In the genomic region with DNA sequence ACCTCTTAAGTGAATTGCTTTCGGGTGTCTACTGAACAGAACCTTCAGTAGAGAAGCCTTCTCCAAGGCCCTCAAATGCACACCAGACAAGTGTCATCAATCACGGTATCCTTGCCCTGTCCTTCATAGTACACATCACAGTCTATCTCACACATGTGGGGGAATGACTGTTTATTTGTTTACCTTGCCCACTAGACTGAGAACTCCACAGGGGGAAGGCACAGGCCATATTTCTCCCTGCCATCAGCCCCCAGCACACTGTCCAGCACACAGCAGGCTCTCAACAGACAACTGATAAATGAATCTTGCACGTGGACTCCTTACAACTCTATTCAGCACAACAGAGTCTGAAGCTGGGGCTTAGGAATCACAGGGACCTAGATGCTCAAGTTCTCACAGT, we compare ENCODE assay signal across 27 cellular contexts.
"Had no signal": no experiment of that assay in that cellular context is flagged by ENCODE, and none has a peak within 500 bp of the region (broad histone marks: within the 10 kb centered on the region; RNA-seq: fewer than 3 reads in every experiment).

No MANE protein-coding gene starts in this region.

- H3K9me3 Mint-ChIP-seq: activated naive CD4-positive, alpha-beta T cell treated with anti-CD3 and anti-CD28 coated beads, Interleukin-2, amount 50 U/mL, for 24 hours; activated naive CD8-positive, alpha-beta T cell treated with anti-CD3 and anti-CD28 coated beads, Interleukin-2, amount 50 U/mL, for 24 hours; activated T-helper 2 cell treated with anti-CD3 and anti-CD28 coated beads, Interferon-gamma antibody, Interleukin-2, Interleukin-4, amounts not matched to agents 10 μg/mL and 5 μg/mL and 100 μg/mL, durations not matched to agents 14 hours and 24 hours and 36 hours; neural crest cell; stimulated activated naive B cell treated with anti-CD40 and anti-IgM and Interleukin-4, amounts not matched to agents 10 μg/mL and 1 μg/mL and 100 μg/mL, for 72 hours; T-helper 2 cell treated with Interferon-gamma antibody and Interleukin-4, amounts not matched to agents 5 μg/mL and 100 μg/mL, for 36 hours had no signal

- H3K4me3 Mint-ChIP-seq: activated CD4-positive, alpha-beta T cell treated with anti-CD3 and anti-CD28 coated beads for 36 hours; activated CD8-positive, alpha-beta memory T cell treated with anti-CD3 and anti-CD28 coated beads, Interleukin-2, amount 10 ng/mL, durations not matched to agents 7 days and 5 days; activated CD8-positive, alpha-beta T cell treated with anti-CD3 and anti-CD28 coated beads, Interleukin-2, amount 10 ng/mL, durations not matched to agents 7 days and 5 days; activated naive CD4-positive, alpha-beta T cell treated with anti-CD3 and anti-CD28 coated beads, Interleukin-2, amount 50 U/mL, for 24 hours; activated naive CD8-positive, alpha-beta T cell treated with anti-CD3 and anti-CD28 coated beads, Interleukin-2, amount 50 U/mL, for 24 hours; naive thymus-derived CD4-positive, alpha-beta T cell; neural crest cell; stimulated activated naive B cell treated with anti-CD40 and anti-IgM and Interleukin-4, amounts not matched to agents 10 μg/mL and 1 μg/mL and 100 μg/mL, for 72 hours; T-helper 2 cell treated with Interferon-gamma antibody and Interleukin-4, amounts not matched to agents 5 μg/mL and 100 μg/mL, for 36 hours had no signal

- H3K27me3 ChIP-seq: esophagus squamous epithelium, heart right ventricle, stomach, suprapubic skin had no signal

- H3K27me3 Mint-ChIP-seq: activated CD4-positive, alpha-beta T cell treated with anti-CD3 and anti-CD28 coated beads for 36 hours; activated CD8-positive, alpha-beta memory T cell treated with anti-CD3 and anti-CD28 coated beads, Interleukin-2, amount 10 ng/mL, durations not matched to agents 7 days and 5 days; activated naive CD4-positive, alpha-beta T cell treated with anti-CD3 and anti-CD28 coated beads, Interleukin-2, amount 50 U/mL, for 24 hours; activated naive CD8-positive, alpha-beta T cell treated with anti-CD3 and anti-CD28 coated beads, Interleukin-2, amount 50 U/mL, for 24 hours; naive thymus-derived CD4-positive, alpha-beta T cell; stimulated activated naive B cell treated with anti-CD40 and anti-IgM and Interleukin-4, amounts not matched to agents 10 μg/mL and 1 μg/mL and 100 μg/mL, for 72 hours had no signal

- H3K9me3 ChIP-seq: esophagus squamous epithelium, heart right ventricle, psoas muscle, stomach, suprapubic skin had no signal

- H3K4me3 ChIP-seq: esophagus squamous epithelium, heart right ventricle, psoas muscle, smooth muscle cell, stomach, suprapubic skin had no signal

- H3K27ac ChIP-seq: esophagus squamous epithelium, parathyroid adenoma, psoas muscle, stomach, suprapubic skin had no signal

- DNase-seq: activated CD4-positive, alpha-beta T cell treated with anti-CD3 and anti-CD28 coated beads for 36 hours; activated CD4-positive, CD25-positive, alpha-beta regulatory T cell; activated CD8-positive, alpha-beta T cell treated with anti-CD3 and anti-CD28 coated beads, Interleukin-2, amount 10 ng/mL, durations not matched to agents 7 days and 5 days; activated naive CD8-positive, alpha-beta T cell treated with anti-CD3 and anti-CD28 coated beads, Interleukin-2, amount 50 U/mL, for 24 hours; activated T-cell treated with anti-CD3 and anti-CD28 coated beads, Interleukin-2, amount 50 U/mL, for 48 hours; cortex of kidney; esophagus squamous epithelium; foreskin melanocyte; naive thymus-derived CD4-positive, alpha-beta T cell; occipital lobe; stimulated activated CD4-positive, alpha-beta T cell treated with anti-CD3 and anti-CD28 coated beads, Interleukin-1b, Interleukin-23, amount 100 ng/mL, for 48 hours; stimulated activated CD4-positive, alpha-beta T cell treated with anti-CD3 and anti-CD28 coated beads, Interleukin-4, amount 100 ng/mL, for 4 hours; stimulated activated CD8-positive, alpha-beta memory T cell treated with anti-CD3 and anti-CD28 coated beads, Interleukin-4, amount 100 ng/mL, for 48 hours; stimulated activated naive B cell treated with anti-CD40 and anti-IgM and Interleukin-4, amounts not matched to agents 10 μg/mL and 1 μg/mL and 100 μg/mL, for 72 hours; stomach; T-helper 1 cell; trophoblast cell had no signal

- H3K36me3 ChIP-seq: heart right ventricle, stomach, suprapubic skin had no signal

- H3K4me1 Mint-ChIP-seq: activated CD4-positive, alpha-beta T cell treated with anti-CD3 and anti-CD28 coated beads for 36 hours; activated naive CD4-positive, alpha-beta T cell treated with anti-CD3 and anti-CD28 coated beads, Interleukin-2, amount 50 U/mL, for 24 hours; activated naive CD8-positive, alpha-beta T cell treated with anti-CD3 and anti-CD28 coated beads, Interleukin-2, amount 50 U/mL, for 24 hours had no signal

- H3K27ac Mint-ChIP-seq: activated CD4-positive, alpha-beta T cell treated with anti-CD3 and anti-CD28 coated beads for 36 hours; activated CD8-positive, alpha-beta memory T cell treated with anti-CD3 and anti-CD28 coated beads, Interleukin-2, amount 10 ng/mL, durations not matched to agents 7 days and 5 days; activated CD8-positive, alpha-beta T cell treated with anti-CD3 and anti-CD28 coated beads, Interleukin-2, amount 10 ng/mL, durations not matched to agents 7 days and 5 days; activated naive CD4-positive, alpha-beta T cell treated with anti-CD3 and anti-CD28 coated beads, Interleukin-2, amount 50 U/mL, for 24 hours; activated naive CD8-positive, alpha-beta T cell treated with anti-CD3 and anti-CD28 coated beads, Interleukin-2, amount 50 U/mL, for 24 hours; activated T-helper 2 cell treated with anti-CD3 and anti-CD28 coated beads, Interferon-gamma antibody, Interleukin-2, Interleukin-4, amounts not matched to agents 10 μg/mL and 5 μg/mL and 100 μg/mL, durations not matched to agents 14 hours and 24 hours and 36 hours; naive thymus-derived CD4-positive, alpha-beta T cell; stimulated activated naive B cell treated with anti-CD40 and anti-IgM and Interleukin-4, amounts not matched to agents 10 μg/mL and 1 μg/mL and 100 μg/mL, for 72 hours; T-helper 2 cell treated with Interferon-gamma antibody and Interleukin-4, amounts not matched to agents 5 μg/mL and 100 μg/mL, for 36 hours had no signal
